ENCODE assay signal across 1 cellular context in the genomic region with DNA sequence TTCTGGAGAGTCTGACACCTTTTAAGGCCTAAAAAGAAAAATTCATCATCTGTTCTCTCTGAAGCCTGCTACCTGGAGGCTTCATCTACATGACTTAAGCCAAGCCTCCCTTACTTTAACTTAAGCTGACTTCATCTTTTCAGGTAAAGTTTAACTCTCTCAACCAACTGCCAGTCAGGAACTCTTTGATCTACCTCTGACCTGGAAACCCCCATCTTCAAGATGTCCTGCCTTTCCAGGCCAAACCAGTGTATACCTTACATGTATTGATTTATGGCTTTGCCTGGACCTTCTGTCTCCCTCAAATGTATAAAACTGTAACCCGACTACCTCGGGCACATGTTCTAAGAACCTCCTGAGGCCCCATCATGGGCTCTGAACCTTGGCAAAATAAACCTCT.
TF ChIP-seq lines count a peak whose summit lies in the region.

No MANE protein-coding gene starts in this region.

TF ChIP-seq in GM23338, 12 proteins besides CTCF, POLR2A, EP300 and RAD21 (continued from another document):
- TF ChIP-seq, protein P1, sequence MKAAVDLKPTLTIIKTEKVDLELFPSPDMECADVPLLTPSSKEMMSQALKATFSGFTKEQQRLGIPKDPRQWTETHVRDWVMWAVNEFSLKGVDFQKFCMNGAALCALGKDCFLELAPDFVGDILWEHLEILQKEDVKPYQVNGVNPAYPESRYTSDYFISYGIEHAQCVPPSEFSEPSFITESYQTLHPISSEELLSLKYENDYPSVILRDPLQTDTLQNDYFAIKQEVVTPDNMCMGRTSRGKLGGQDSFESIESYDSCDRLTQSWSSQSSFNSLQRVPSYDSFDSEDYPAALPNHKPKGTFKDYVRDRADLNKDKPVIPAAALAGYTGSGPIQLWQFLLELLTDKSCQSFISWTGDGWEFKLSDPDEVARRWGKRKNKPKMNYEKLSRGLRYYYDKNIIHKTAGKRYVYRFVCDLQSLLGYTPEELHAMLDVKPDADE (IDR thresholded peaks at IDR 0.05) = no peak
- TF ChIP-seq JUNB (IDR thresholded peaks at IDR 0.05; ENCODE audit: unreplicated experiment) (no peak), POLR2AphosphoS5 (IDR thresholded peaks at IDR 0.05; ENCODE audit: low read depth) (no peak), EZH2phosphoT487 (IDR thresholded peaks at IDR 0.05; ENCODE audit: unreplicated experiment) (no peak), NANOG (IDR thresholded peaks at IDR 0.05; ENCODE audit: borderline replicate concordance) (no peak), EZH2 (IDR thresholded peaks at IDR 0.05; ENCODE audit: low read depth, unreplicated experiment) (no peak)
- TF ChIP-seq, protein P2, sequence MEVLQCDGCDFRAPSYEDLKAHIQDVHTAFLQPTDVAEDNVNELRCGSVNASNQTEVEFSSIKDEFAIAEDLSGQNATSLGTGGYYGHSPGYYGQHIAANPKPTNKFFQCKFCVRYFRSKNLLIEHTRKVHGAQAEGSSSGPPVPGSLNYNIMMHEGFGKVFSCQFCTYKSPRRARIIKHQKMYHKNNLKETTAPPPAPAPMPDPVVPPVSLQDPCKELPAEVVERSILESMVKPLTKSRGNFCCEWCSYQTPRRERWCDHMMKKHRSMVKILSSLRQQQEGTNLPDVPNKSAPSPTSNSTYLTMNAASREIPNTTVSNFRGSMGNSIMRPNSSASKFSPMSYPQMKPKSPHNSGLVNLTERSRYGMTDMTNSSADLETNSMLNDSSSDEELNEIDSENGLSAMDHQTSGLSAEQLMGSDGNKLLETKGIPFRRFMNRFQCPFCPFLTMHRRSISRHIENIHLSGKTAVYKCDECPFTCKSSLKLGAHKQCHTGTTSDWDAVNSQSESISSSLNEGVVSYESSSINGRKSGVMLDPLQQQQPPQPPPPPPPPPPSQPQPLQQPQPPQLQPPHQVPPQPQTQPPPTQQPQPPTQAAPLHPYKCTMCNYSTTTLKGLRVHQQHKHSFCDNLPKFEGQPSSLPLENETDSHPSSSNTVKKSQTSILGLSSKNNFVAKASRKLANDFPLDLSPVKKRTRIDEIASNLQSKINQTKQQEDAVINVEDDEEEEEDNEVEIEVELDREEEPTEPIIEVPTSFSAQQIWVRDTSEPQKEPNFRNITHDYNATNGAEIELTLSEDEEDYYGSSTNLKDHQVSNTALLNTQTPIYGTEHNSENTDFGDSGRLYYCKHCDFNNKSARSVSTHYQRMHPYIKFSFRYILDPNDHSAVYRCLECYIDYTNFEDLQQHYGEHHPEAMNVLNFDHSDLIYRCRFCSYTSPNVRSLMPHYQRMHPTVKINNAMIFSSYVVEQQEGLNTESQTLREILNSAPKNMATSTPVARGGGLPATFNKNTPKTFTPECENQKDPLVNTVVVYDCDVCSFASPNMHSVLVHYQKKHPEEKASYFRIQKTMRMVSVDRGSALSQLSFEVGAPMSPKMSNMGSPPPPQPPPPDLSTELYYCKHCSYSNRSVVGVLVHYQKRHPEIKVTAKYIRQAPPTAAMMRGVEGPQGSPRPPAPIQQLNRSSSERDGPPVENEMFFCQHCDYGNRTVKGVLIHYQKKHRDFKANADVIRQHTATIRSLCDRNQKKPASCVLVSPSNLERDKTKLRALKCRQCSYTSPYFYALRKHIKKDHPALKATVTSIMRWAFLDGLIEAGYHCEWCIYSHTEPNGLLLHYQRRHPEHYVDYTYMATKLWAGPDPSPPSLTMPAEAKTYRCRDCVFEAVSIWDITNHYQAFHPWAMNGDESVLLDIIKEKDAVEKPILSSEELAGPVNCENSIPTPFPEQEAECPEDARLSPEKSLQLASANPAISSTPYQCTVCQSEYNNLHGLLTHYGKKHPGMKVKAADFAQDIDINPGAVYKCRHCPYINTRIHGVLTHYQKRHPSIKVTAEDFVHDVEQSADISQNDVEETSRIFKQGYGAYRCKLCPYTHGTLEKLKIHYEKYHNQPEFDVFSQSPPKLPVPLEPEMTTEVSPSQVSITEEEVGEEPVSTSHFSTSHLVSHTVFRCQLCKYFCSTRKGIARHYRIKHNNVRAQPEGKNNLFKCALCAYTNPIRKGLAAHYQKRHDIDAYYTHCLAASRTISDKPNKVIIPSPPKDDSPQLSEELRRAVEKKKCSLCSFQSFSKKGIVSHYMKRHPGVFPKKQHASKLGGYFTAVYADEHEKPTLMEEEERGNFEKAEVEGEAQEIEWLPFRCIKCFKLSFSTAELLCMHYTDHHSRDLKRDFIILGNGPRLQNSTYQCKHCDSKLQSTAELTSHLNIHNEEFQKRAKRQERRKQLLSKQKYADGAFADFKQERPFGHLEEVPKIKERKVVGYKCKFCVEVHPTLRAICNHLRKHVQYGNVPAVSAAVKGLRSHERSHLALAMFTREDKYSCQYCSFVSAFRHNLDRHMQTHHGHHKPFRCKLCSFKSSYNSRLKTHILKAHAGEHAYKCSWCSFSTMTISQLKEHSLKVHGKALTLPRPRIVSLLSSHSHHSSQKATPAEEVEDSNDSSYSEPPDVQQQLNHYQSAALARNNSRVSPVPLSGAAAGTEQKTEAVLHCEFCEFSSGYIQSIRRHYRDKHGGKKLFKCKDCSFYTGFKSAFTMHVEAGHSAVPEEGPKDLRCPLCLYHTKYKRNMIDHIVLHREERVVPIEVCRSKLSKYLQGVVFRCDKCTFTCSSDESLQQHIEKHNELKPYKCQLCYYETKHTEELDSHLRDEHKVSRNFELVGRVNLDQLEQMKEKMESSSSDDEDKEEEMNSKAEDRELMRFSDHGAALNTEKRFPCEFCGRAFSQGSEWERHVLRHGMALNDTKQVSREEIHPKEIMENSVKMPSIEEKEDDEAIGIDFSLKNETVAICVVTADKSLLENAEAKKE (CRISPR knock-in tag; IDR thresholded peaks at IDR 0.05) = peak; percentile 50
